In the genomic region with DNA sequence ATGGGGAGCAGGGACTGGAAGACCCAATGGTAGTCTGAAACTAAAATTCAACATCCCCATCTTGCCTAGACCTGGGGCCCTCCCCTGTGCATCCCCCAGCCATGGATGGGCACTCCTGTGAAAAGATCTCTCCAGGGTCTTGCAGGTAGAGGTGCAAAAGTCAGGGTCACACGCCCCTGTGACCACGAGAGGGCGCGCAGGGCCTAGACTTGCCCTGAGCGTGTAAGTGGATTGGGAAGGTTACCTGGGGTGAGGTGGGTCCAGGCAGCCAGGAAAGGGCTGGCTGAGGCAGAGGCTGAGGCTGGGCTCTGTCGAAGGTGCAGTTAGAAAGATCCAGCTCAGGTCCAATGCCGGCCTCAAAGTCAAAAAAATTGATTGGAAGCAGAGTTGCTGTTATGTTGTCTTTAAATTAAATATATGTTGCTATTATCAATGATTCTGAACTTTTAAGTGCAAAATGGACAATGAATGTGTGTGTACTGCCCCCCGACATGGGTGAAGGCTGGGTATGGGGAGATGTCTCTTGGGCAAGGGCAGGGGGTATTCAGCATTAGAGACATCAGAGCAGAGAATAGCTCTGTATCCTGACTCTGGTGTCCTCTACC, we compare ENCODE assay signal across 9 cellular contexts. TPM values are rescaled to one million over a fixed set of nuclear protein-coding genes. Genes with fewer than 3 reads are reported as not detected.
DNase-seq lines count a peak whose midpoint lies in the region; ATAC-seq and FAIRE-seq lines count a peak whose summit lies in the region.
"Had no signal": no experiment of that assay in that cellular context is flagged by ENCODE, and none has a peak within 500 bp of the region (broad histone marks: within the 10 kb centered on the region; RNA-seq: fewer than 3 reads in every experiment).

No MANE protein-coding gene starts in this region.

- no peaks in the 10 kb centered on the region for H3K9me3 ChIP-seq in small intestine (ENCODE audit: control insufficient read depth, low read depth)

- intact Hi-C loops in Right ventricle myocardium superior (cut with DNase I) = loop anchor here (2.0 kb wide), 1 partner anchor 66 kb away; no protein-coding TSS in a partner anchor

- no peaks in the 10 kb centered on the region for H3K4me1 ChIP-seq in small intestine (ENCODE audit: control insufficient read depth in 2 of 2, insufficient read depth in 1 of 2, low read depth in 1 of 2, low read length in 1 of 2)

- H3K27me3 Mint-ChIP-seq in activated T-helper 17 cell treated with anti-CD3 and anti-CD28 coated beads, Interleukin-2, amount 50 U/mL, for 72 hours = peaks cover 49% of the 10 kb centered on the region

- no peaks in the 10 kb centered on the region for H3K36me3 Mint-ChIP-seq in activated T-helper 17 cell treated with anti-CD3 and anti-CD28 coated beads, Interleukin-2, amount 50 U/mL, for 72 hours (ENCODE audit: low read depth)

- peak; percentile 69 for DNase-seq in COR-L47 (lab: John Stamatoyannopoulos, UW)
- peak; percentile 25 for DNase-seq in NOMO-1 treated with DMSO at 0.1 percent for 48 hours (lab: John Stamatoyannopoulos, UW; ENCODE audit: unreplicated experiment)
- peak; percentile 77 for DNase-seq in Right ventricle myocardium superior
- peak; percentile 77 for DNase-seq in small intestine
- no peak for DNase-seq in occipital lobe (lab: John Stamatoyannopoulos, UW)
- DNase-seq in GF-D8 (lab: John Stamatoyannopoulos, UW) = no peak

- no peak overlapping the region for H3K4me3 ChIP-seq in small intestine (ENCODE audit: low read depth in 1 of 2, low read length in 2 of 2)

- 9 to 18% (median 11%) methylated on average over 8 of the region's 8 CpGs for WGBS in small intestine, 3 donors

- no peak for FAIRE-seq in small intestine (lab: Jason Lieb, UNC)

- H3K9me3 Mint-ChIP-seq in activated T-helper 17 cell treated with anti-CD3 and anti-CD28 coated beads, Interleukin-2, amount 50 U/mL, for 72 hours = no peaks in the 10 kb centered on the region
- H3K9me3 Mint-ChIP-seq: IgD-negative memory B cell had no signal

- no peak overlapping the region for H3K27ac ChIP-seq in small intestine (ENCODE audit: low read depth in 1 of 2, low read length in 1 of 2)

- peaks cover 0 to 6% of the 10 kb centered on the region in 2 donors for H3K27me3 ChIP-seq in small intestine (ENCODE audit: control insufficient read depth in 2 of 2, insufficient read depth in 2 of 2, low read length in 2 of 2)

- peak; percentile 48 for ATAC-seq in HG03175 (IDR thresholded peaks at IDR 0.05; ENCODE audit: unreplicated experiment)
- peak; percentile 80 for ATAC-seq in activated T-helper 17 cell treated with anti-CD3 and anti-CD28 coated beads, Interleukin-2, amount 50 U/mL, for 72 hours (replicated peaks)
- peak; percentile 86 for ATAC-seq in Right ventricle myocardium superior (ENCODE audit: poor library complexity)

- no peak overlapping the region for H3K4me3 Mint-ChIP-seq in activated T-helper 17 cell treated with anti-CD3 and anti-CD28 coated beads, Interleukin-2, amount 50 U/mL, for 72 hours
- H3K4me3 Mint-ChIP-seq: IgD-negative memory B cell had no signal

- H3K36me3 ChIP-seq in small intestine (ENCODE audit: control insufficient read depth in 2 of 2, insufficient read depth in 2 of 2, low read length in 2 of 2) = no peaks in the 10 kb centered on the region

- H3K27ac Mint-ChIP-seq in activated T-helper 17 cell treated with anti-CD3 and anti-CD28 coated beads, Interleukin-2, amount 50 U/mL, for 72 hours = no peak overlapping the region
- H3K27ac Mint-ChIP-seq: IgD-negative memory B cell had no signal

- H3K4me1 Mint-ChIP-seq in activated T-helper 17 cell treated with anti-CD3 and anti-CD28 coated beads, Interleukin-2, amount 50 U/mL, for 72 hours = no peaks in the 10 kb centered on the region

RNA-seq across cellular contexts. Expression of gene POU2F3, which starts 4.8 kb away (rescaled TPM):
- total RNA-seq in activated T-helper 17 cell treated with anti-CD3 and anti-CD28 coated beads, Interleukin-2, amount 50 U/mL, for 72 hours = under 1 TPM in 1 of 2 donors, not detected in 1; 0.13 TPM
- not detected for total RNA-seq in Right ventricle myocardium superior
- 1 to 10 TPM; 1.4 to 1.6 (median 1.4) TPM for polyA plus RNA-seq in small intestine
- not detected for total RNA-seq in occipital lobe
- polyA plus RNA-seq: IgD-negative memory B cell had no signal

RNA-seq across cellular contexts. Expression of gene OAF, which starts 24.3 kb away (rescaled TPM):
- total RNA-seq in activated T-helper 17 cell treated with anti-CD3 and anti-CD28 coated beads, Interleukin-2, amount 50 U/mL, for 72 hours = 1 to 10 TPM in 1 of 2 donors, under 1 TPM in 1; 0.97 to 1.3 TPM
- 30.0 TPM for total RNA-seq in Right ventricle myocardium superior
- 10 to 100 TPM; 33.0 to 66.0 (median 64.3) TPM for polyA plus RNA-seq in small intestine
- 1.4 TPM for total RNA-seq in occipital lobe

Comparison
In these comparisons a context has a peak if more than half of its experiments do, and no peak if none do; other contexts are left out.
1. DNase-seq: peak in COR-L47 (single experiment), NOMO-1 treated with DMSO at 0.1 percent for 48 hours (single experiment), Right ventricle myocardium superior (single experiment) and small intestine (single experiment); none in occipital lobe (single experiment) and GF-D8 (single experiment).
2. RNA of gene OAF, which starts 24.3 kb away (total RNA-seq): 30.0 TPM in Right ventricle myocardium superior (single experiment); 1.4 TPM in occipital lobe (single experiment) and 0.97 to 1.3 TPM in activated T-helper 17 cell treated with anti-CD3 and anti-CD28 coated beads, Interleukin-2, amount 50 U/mL, for 72 hours; every median in the first group is over 10 times any median in the second.
3. Peak in every context shown above with its lines, with median percentiles within 50 percentile points of each other: ATAC-seq.